24 cellular contexts compared by ENCODE assay signal in genomic region chr7:45024126-45024744, GRCh38. TPM values are rescaled to one million over a fixed set of nuclear protein-coding genes. Genes with fewer than 3 reads are reported as not detected.
DNase-seq lines count a peak whose midpoint lies in the region; TF ChIP-seq lines count a peak whose summit lies in the region.
"Had no signal": no experiment of that assay in that cellular context is flagged by ENCODE, and none has a peak within 500 bp of the region (broad histone marks: within the 10 kb centered on the region; RNA-seq: fewer than 3 reads in every experiment).

No MANE protein-coding gene starts in this region.

- dilution Hi-C loops in mammary epithelial cell (cut with HindIII; ENCODE audit: low sequenced_read_pairs): no loop called here

- intact Hi-C loops in MCF 10A (cut with micrococcal nuclease) (no loop called here), breast epithelium (cut with DNase I; ENCODE audit: low total_unique reads) (no loop called here), mammary epithelial cell (cut with micrococcal nuclease) (no loop called here), head of caudate nucleus (cut with DNase I) (no loop called here), vagina (cut with DNase I) (no loop called here)

- POLR2A ChIA-PET in MCF 10A (lab: Yijun Ruan, JAX): interaction anchor here (0.7 to 4.2 kb wide), 2 partner anchors 9 to 133 kb away, joined by 5 to 23 read pairs; no protein-coding TSS in a partner anchor

- no peaks in the 10 kb centered on the region for H3K36me3 ChIP-seq in breast epithelium
- peaks cover 25% of the 10 kb centered on the region for H3K36me3 ChIP-seq in KOPT-K1 (ENCODE audit: insufficient read depth, low read length)
- no peaks in the 10 kb centered on the region for H3K36me3 ChIP-seq in mammary epithelial cell (ENCODE audit: insufficient read depth, low read length)
- peaks cover 1% of the 10 kb centered on the region for H3K36me3 ChIP-seq in neutrophil
- no peaks in the 10 kb centered on the region for H3K36me3 ChIP-seq in vagina

- CTCF ChIA-PET in MCF 10A (lab: Yijun Ruan, JAX): no interaction called here
- CTCF ChIA-PET in mammary epithelial cell (lab: Charles Lee; ENCODE audit: low non-redundant PET): no interaction called here

- H3K79me2 ChIP-seq in mammary epithelial cell (ENCODE audit: insufficient read depth, low read length): peaks cover 78% of the 10 kb centered on the region

- no peaks in the 10 kb centered on the region for H4K20me1 ChIP-seq in mammary epithelial cell (ENCODE audit: insufficient read depth, low read length)

- no peak overlapping the region for H3K4me3 Mint-ChIP-seq in MCF 10A (ENCODE audit: unreplicated experiment)
- H3K4me3 Mint-ChIP-seq: CD8-positive, alpha-beta T cell; stimulated activated naive CD8-positive, alpha-beta T cell treated with anti-CD3 and anti-CD28 coated beads, Interleukin-15, Interleukin-2, amounts not matched to agents 100 ng/mL and 50 ng/mL, for 24 hours had no signal

- no peaks in the 10 kb centered on the region for H3K27me3 Mint-ChIP-seq in MCF 10A (ENCODE audit: insufficient read depth, unreplicated experiment)
- H3K27me3 Mint-ChIP-seq: stimulated activated naive CD8-positive, alpha-beta T cell treated with anti-CD3 and anti-CD28 coated beads, Interleukin-15, Interleukin-2, amounts not matched to agents 100 ng/mL and 50 ng/mL, for 24 hours had no signal

- H3K27ac Mint-ChIP-seq in MCF 10A (ENCODE audit: low read depth, unreplicated experiment): peak overlapping the region; percentile 9
- H3K27ac Mint-ChIP-seq: CD8-positive, alpha-beta T cell had no signal

- peak overlapping the region; percentile 8 for H3K4me2 ChIP-seq in mammary epithelial cell (ENCODE audit: insufficient read depth, low read depth, low read length)

- H3K4me1 Mint-ChIP-seq in MCF 10A (ENCODE audit: insufficient read depth, unreplicated experiment): peaks cover 14% of the 10 kb centered on the region

- H3K27ac ChIP-seq in breast epithelium (no peak overlapping the region), KOPT-K1 (ENCODE audit: low read depth, low read length, poor library complexity, severe bottlenecking) (peak overlapping the region; percentile 10), mammary epithelial cell (ENCODE audit: insufficient read depth, low read depth, low read length) (no peak overlapping the region), neutrophil (peak overlapping the region; percentile 24), vagina (no peak overlapping the region)
- H3K27ac ChIP-seq: brain microvascular endothelial cell, heart left ventricle, KMS-11, psoas muscle had no signal

- no peaks in the 10 kb centered on the region for H3K27me3 ChIP-seq in breast epithelium
- no peaks in the 10 kb centered on the region for H3K27me3 ChIP-seq in mammary epithelial cell (ENCODE audit: insufficient read depth, low read length)
- no peaks in the 10 kb centered on the region for H3K27me3 ChIP-seq in neutrophil
- no peaks in the 10 kb centered on the region for H3K27me3 ChIP-seq in vagina
- H3K27me3 ChIP-seq: brain microvascular endothelial cell, heart left ventricle had no signal

- DNase-seq in MCF 10A (ENCODE audit: unreplicated experiment) (no peak), breast epithelium (ENCODE audit: low spot score in 2 of 2) (no peak), mammary epithelial cell (peak; percentile 41), head of caudate nucleus (no peak), vagina (ENCODE audit: extremely low spot score in 2 of 2) (no peak), glomerular visceral epithelial cell (ENCODE audit: extremely low spot score) (no peak)
- DNase-seq: activated CD4-positive, alpha-beta T cell treated with anti-CD3 and anti-CD28 coated beads for 4 hours; activated CD8-positive, alpha-beta memory T cell treated with anti-CD3 and anti-CD28 coated beads, Interleukin-2, amount 50 U/mL, for 4 hours; activated gamma-delta T cell treated with Interleukin-2 at 50 U/mL for 16 hours; amniotic stem cell; brain microvascular endothelial cell; CD8-positive, alpha-beta T cell; effector CD4-positive, alpha-beta T cell; heart left ventricle; NCI-H1436; NCI-H345; NCI-H748 treated with DMSO at 0.1 percent for 48 hours; psoas muscle; stimulated activated CD4-positive, alpha-beta T cell treated with anti-CD3 and anti-CD28 coated beads, Interleukin-15, amount 100 ng/mL, for 24 hours had no signal

- BruUV-seq in MCF 10A (replicated peaks; lab: Mats Ljungman, UMichigan): no TSS peak
- no TSS peak for BruUV-seq in mammary epithelial cell (replicated peaks; lab: Mats Ljungman, UMichigan)

- H2AFZ ChIP-seq in mammary epithelial cell (ENCODE audit: low read depth, low read length): no peak overlapping the region

- H3K9ac ChIP-seq in mammary epithelial cell (ENCODE audit: insufficient read depth, low read length): no peak overlapping the region
- H3K9ac ChIP-seq: KMS-11 had no signal

- peaks cover 28% of the 10 kb centered on the region for H3K36me3 Mint-ChIP-seq in MCF 10A (ENCODE audit: insufficient read depth, unreplicated experiment)

- TF ChIP-seq CTCF in MCF 10A (IDR thresholded peaks at IDR 0.05; ENCODE audit: unreplicated experiment): no peak
- TF ChIP-seq CTCF in breast epithelium (IDR thresholded peaks at IDR 0.05): no peak
- no peak for TF ChIP-seq CTCF in mammary epithelial cell (conservative IDR thresholded peaks at IDR 0.05 in 1 of 2, IDR thresholded peaks at IDR 0.05 in 1 of 2; ENCODE audit: extremely low read depth in 1 of 2, insufficient read depth in 1 of 2, low read depth in 1 of 2, low read length in 2 of 2)
- no peak for TF ChIP-seq CTCF in neutrophil (IDR thresholded peaks at IDR 0.05)
- TF ChIP-seq CTCF in vagina (IDR thresholded peaks at IDR 0.05): no peak

- WGBS in mammary epithelial cell (ENCODE audit: low coverage, missing lambda C conversion rate): 36% methylated on average over 2 of the region's 2 CpGs

- no peaks in the 10 kb centered on the region for H3K9me3 Mint-ChIP-seq in MCF 10A (ENCODE audit: unreplicated experiment)
- H3K9me3 Mint-ChIP-seq: CD8-positive, alpha-beta T cell; stimulated activated naive CD8-positive, alpha-beta T cell treated with anti-CD3 and anti-CD28 coated beads, Interleukin-15, Interleukin-2, amounts not matched to agents 100 ng/mL and 50 ng/mL, for 24 hours had no signal

- H3K4me3 ChIP-seq in breast epithelium (no peak overlapping the region), mammary epithelial cell (replicated peaks in 1 of 3; ENCODE audit: insufficient read depth in 1 of 3, low read depth in 2 of 3, low read length in 3 of 3) (no peak overlapping the region), neutrophil (ENCODE audit: low read depth in 1 of 2, low read length in 1 of 2) (no peak overlapping the region), vagina (no peak overlapping the region)
- H3K4me3 ChIP-seq: heart left ventricle, psoas muscle had no signal

- no peaks in the 10 kb centered on the region for H3K4me1 ChIP-seq in breast epithelium
- peaks cover 42% of the 10 kb centered on the region for H3K4me1 ChIP-seq in mammary epithelial cell (ENCODE audit: insufficient read depth, low read length)
- peaks cover 20 to 39% of the 10 kb centered on the region in 2 experiments for H3K4me1 ChIP-seq in neutrophil (ENCODE audit: control insufficient read depth in 1 of 2, insufficient read depth in 1 of 2, low read depth in 1 of 2, low read length in 1 of 2)
- H3K4me1 ChIP-seq in vagina: peaks cover 8% of the 10 kb centered on the region
- H3K4me1 ChIP-seq: psoas muscle had no signal

- H3K9me3 ChIP-seq in breast epithelium (peaks cover 0 to 4% of the 10 kb centered on the region in 2 donors), KOPT-K1 (ENCODE audit: insufficient read depth, low read length, poor library complexity, severe bottlenecking) (peaks cover 5% of the 10 kb centered on the region), mammary epithelial cell (replicated peaks; ENCODE audit: insufficient read depth, low read length) (no peaks in the 10 kb centered on the region), neutrophil (no peaks in the 10 kb centered on the region), vagina (no peaks in the 10 kb centered on the region)
- H3K9me3 ChIP-seq: psoas muscle had no signal

- in situ Hi-C loops in mammary epithelial cell (cut with MboI; ENCODE audit: low sequenced_read_pairs in 2 of 2): no loop called here

- TF ChIP-seq POLR2A in breast epithelium (IDR thresholded peaks at IDR 0.05) (no peak), vagina (IDR thresholded peaks at IDR 0.05) (no peak)

RNA-seq across cellular contexts. Expression of gene CCM2, which starts 24.2 kb away (rescaled TPM):
- total RNA-seq in MCF 10A (2022) (35.1 and 36.2 TPM in 2 replicates), breast epithelium (10 to 100 TPM; 32.3 to 45.3 (median 35.4) TPM), mammary epithelial cell (10 to 100 TPM; 73.2 to 75.6 TPM), vagina (44.2 TPM)
- 66.2 TPM for polyA plus RNA-seq in mammary epithelial cell
- 107 TPM for polyA minus RNA-seq in mammary epithelial cell

RNA-seq across cellular contexts. Expression of gene MYO1G, which starts 45.4 kb away (rescaled TPM):
- total RNA-seq in MCF 10A (2022) (0.14 and 0.15 TPM in 2 replicates), breast epithelium (1 to 10 TPM; 2.0 to 2.9 (median 2.2) TPM), mammary epithelial cell (under 1 TPM in 1 of 2 donors, not detected in 1; 0.17 TPM), vagina (5.2 TPM)
- 0.02 TPM for polyA plus RNA-seq in mammary epithelial cell
- polyA minus RNA-seq in mammary epithelial cell: not detected
- total RNA-seq: epithelial cell of proximal tubule had no signal

Comparison
In these comparisons a context has a peak if more than half of its experiments do, and no peak if none do; other contexts are left out.
1. H3K27ac ChIP-seq: peak in KOPT-K1 (single experiment) and neutrophil (single experiment); none in breast epithelium (0 of 2), mammary epithelial cell (single experiment) and vagina (single experiment).